In genomic region chr7:146830686-146831085, GRCh38 we compare ENCODE assay signal across 15 cellular contexts.
DNase-seq lines count a peak whose midpoint lies in the region; ATAC-seq and TF ChIP-seq lines count a peak whose summit lies in the region.
"Had no signal": no experiment of that assay in that cellular context is flagged by ENCODE, and none has a peak within 500 bp of the region (broad histone marks: within the 10 kb centered on the region; RNA-seq: fewer than 3 reads in every experiment).

No MANE protein-coding gene starts in this region.

- no peak overlapping the region for H3K9ac ChIP-seq in OCI-LY1 (ENCODE audit: low read length)
- H3K9ac ChIP-seq in SK-N-SH: no peak overlapping the region
- H3K9ac ChIP-seq: BLaER1 treated with 17β-estradiol and CSF1 and Interleukin-3, amounts not matched to agents 10 nM and 100 nM had no signal

- H3K4me1 ChIP-seq in OCI-LY1 (ENCODE audit: insufficient read depth, low read length, severe bottlenecking) (peaks cover 25% of the 10 kb centered on the region), SK-N-SH (ENCODE audit: control insufficient read depth in 1 of 2, insufficient read depth in 2 of 2, low read depth in 1 of 2, low read length in 1 of 2) (peaks cover 0 to 38% of the 10 kb centered on the region in 2 experiments; a peak in 2 of 4 replicates)
- H3K4me1 ChIP-seq: BLaER1 treated with 17β-estradiol and CSF1 and Interleukin-3, amounts not matched to agents 10 nM and 100 nM; Caco-2 had no signal

- H3K79me2 ChIP-seq in OCI-LY1 (ENCODE audit: insufficient read depth, low read length): no peaks in the 10 kb centered on the region
- no peaks in the 10 kb centered on the region for H3K79me2 ChIP-seq in SK-N-SH (ENCODE audit: insufficient read depth)

- intact Hi-C loops in lower leg skin (cut with DNase I; ENCODE audit: low total_unique reads): no loop called here

- no peak for TF ChIP-seq CTCF in OCI-LY1 (IDR thresholded peaks at IDR 0.05; ENCODE audit: low read length)
- no peak for TF ChIP-seq CTCF in SK-N-SH (IDR thresholded peaks at IDR 0.05)
- no peak for TF ChIP-seq CTCF in lower leg skin (IDR thresholded peaks at IDR 0.05)

- no peak overlapping the region for H3K4me3 ChIP-seq in OCI-LY1 (ENCODE audit: low read depth, low read length, poor library complexity, severe bottlenecking)
- no peak overlapping the region for H3K4me3 ChIP-seq in SK-N-SH (ENCODE audit: low read depth in 2 of 2, low read length in 1 of 2)
- no peak overlapping the region for H3K4me3 ChIP-seq in lower leg skin (ENCODE audit: low read depth, poor library complexity, severe bottlenecking)
- H3K4me3 ChIP-seq: BLaER1 treated with 17β-estradiol and CSF1 and Interleukin-3, amounts not matched to agents 10 nM and 100 nM had no signal

- WGBS in SK-N-SH (ENCODE audit: low lambda C conversion rate): 35% methylated on average over 3 of the region's 3 CpGs
- 76 to 80% methylated on average over 3 of the region's 3 CpGs for WGBS in lower leg skin, 2 donors

- TF ChIP-seq RAD21 in SK-N-SH (IDR thresholded peaks at IDR 0.05; ENCODE audit: low read length): no peak; the same call in none of the 2 replicates

- DNase-seq in SK-N-SH (peak; percentile 39), lower leg skin (ENCODE audit: low spot score in 2 of 2) (no peak)
- DNase-seq in stimulated activated CD4-positive, alpha-beta T cell treated with anti-CD3 and anti-CD28 coated beads, Interleukin-2, amount 100 ng/mL, for 48 hours: no peak
- DNase-seq: 8988T; ACHN; Caco-2; Calu3; CD4-positive, alpha-beta T cell; CD8-positive, alpha-beta T cell; DMS79 treated with DMSO at 0.1 percent for 48 hours; GF-D8 had no signal

- 0 out of 2 replicates have a peak, but pooled peaks cover 3% of the 10 kb centered on the region for H3F3A ChIP-seq in OCI-LY1 (ENCODE audit: insufficient read depth, low read length)
- H3F3A ChIP-seq in SK-N-SH (replicated peaks; ENCODE audit: insufficient read depth): no peaks in the 10 kb centered on the region

- H4K20me1 ChIP-seq in OCI-LY1 (ENCODE audit: insufficient read depth, low read length) (no peaks in the 10 kb centered on the region), SK-N-SH (ENCODE audit: insufficient read depth) (no peaks in the 10 kb centered on the region)
- H4K20me1 ChIP-seq: BLaER1 treated with 17β-estradiol and CSF1 and Interleukin-3, amounts not matched to agents 10 nM and 100 nM had no signal

- peaks cover 7% of the 10 kb centered on the region for H3K9me3 ChIP-seq in OCI-LY1 (ENCODE audit: low read length)
- no peaks in the 10 kb centered on the region for H3K9me3 ChIP-seq in SK-N-SH
- H3K9me3 ChIP-seq: BLaER1 treated with 17β-estradiol and CSF1 and Interleukin-3, amounts not matched to agents 10 nM and 100 nM; Caco-2 had no signal

- H3K27me3 ChIP-seq in OCI-LY1 (ENCODE audit: insufficient read depth, low read length) (no peaks in the 10 kb centered on the region), SK-N-SH (ENCODE audit: insufficient read depth) (no peaks in the 10 kb centered on the region)
- H3K27me3 ChIP-seq: BLaER1 treated with 17β-estradiol and CSF1 and Interleukin-3, amounts not matched to agents 10 nM and 100 nM had no signal

- CTCF ChIA-PET in SK-N-SH (lab: Yijun Ruan, JAX): interaction anchor here (0.6 to 1.7 kb wide), 3 partner anchors 49 to 137 kb away, joined by 3 to 4 read pairs (median 4); no protein-coding TSS in a partner anchor

- H2AFZ ChIP-seq in OCI-LY1 (ENCODE audit: low read length) (peak overlapping the region; percentile 21; the same call in 1 of the 2 replicates), SK-N-SH (ENCODE audit: low read depth) (no peak overlapping the region)

- no peak for ATAC-seq in GM18520 (IDR thresholded peaks at IDR 0.05; ENCODE audit: unreplicated experiment)
- ATAC-seq: CD8-positive, alpha-beta T cell had no signal

- H3K4me2 ChIP-seq in OCI-LY1 (ENCODE audit: low read length) (no peak overlapping the region), SK-N-SH (no peak overlapping the region)
- H3K4me2 ChIP-seq: BLaER1 treated with 17β-estradiol and CSF1 and Interleukin-3, amounts not matched to agents 10 nM and 100 nM had no signal

- TF ChIP-seq EP300 in SK-N-SH (IDR thresholded peaks at IDR 0.05; ENCODE audit: borderline replicate concordance in 1 of 2, low read depth in 1 of 2, low read length in 1 of 2): peak in 1 of 2 experiments; percentile 100; a peak in 2 of 4 replicates

- H3K27ac ChIP-seq in OCI-LY1 (ENCODE audit: low read depth, low read length, poor library complexity, severe bottlenecking) (no peak overlapping the region), SK-N-SH (ENCODE audit: low read depth in 2 of 2, low read length in 1 of 2) (peak overlapping the region in 1 of 2 experiments; percentile 78; a peak in 2 of 4 replicates)
- H3K27ac ChIP-seq: BLaER1 treated with 17β-estradiol and CSF1 and Interleukin-3, amounts not matched to agents 10 nM and 100 nM; C4-2B had no signal

- TF ChIP-seq POLR2A in lower leg skin (IDR thresholded peaks at IDR 0.05): no peak

- H3K36me3 ChIP-seq in OCI-LY1 (ENCODE audit: insufficient read depth, low read length) (no peaks in the 10 kb centered on the region), SK-N-SH (replicated peaks in 1 of 2; ENCODE audit: control insufficient read depth in 1 of 2, insufficient read depth in 2 of 2, low read length in 1 of 2) (no peaks in the 10 kb centered on the region)
- H3K36me3 ChIP-seq: BLaER1 treated with 17β-estradiol and CSF1 and Interleukin-3, amounts not matched to agents 10 nM and 100 nM had no signal

- POLR2A ChIA-PET in SK-N-SH (lab: Yijun Ruan, JAX): interaction anchor here (1.0 kb wide), 1 partner anchor 170 kb away, joined by 3 read pairs; no protein-coding TSS in a partner anchor

- no peaks in the 10 kb centered on the region for H3K9me2 ChIP-seq in OCI-LY1 (ENCODE audit: low read depth, low read length)
- H3K9me2 ChIP-seq in SK-N-SH: no peaks in the 10 kb centered on the region

TF ChIP-seq in SK-N-SH, 30 proteins besides CTCF, POLR2A, EP300 and RAD21 (continues in another document):
- no peak for TF ChIP-seq MEF2A (IDR thresholded peaks at IDR 0.05; ENCODE audit: borderline replicate concordance, low read depth)
- peak; percentile 88 for TF ChIP-seq GATA2 (CRISPR knock-in tag; IDR thresholded peaks at IDR 0.05)
- peak; percentile 70 for TF ChIP-seq TCF12 (IDR thresholded peaks at IDR 0.05)
- peak; percentile 58; the same call in 1 of the 2 replicates for TF ChIP-seq TEAD4 (IDR thresholded peaks at IDR 0.05; ENCODE audit: borderline replicate concordance, insufficient read depth)
- TF ChIP-seq MXI1 (IDR thresholded peaks at IDR 0.05; ENCODE audit: low read depth, low read length): peak; percentile 50; the same call in 1 of the 2 replicates
- no peak for TF ChIP-seq REST (IDR thresholded peaks at IDR 0.05; ENCODE audit: low read depth, low read length)
- TF ChIP-seq FOXJ3 (CRISPR knock-in tag; IDR thresholded peaks at IDR 0.05): peak; percentile 80
- TF ChIP-seq TAF1 (IDR thresholded peaks at IDR 0.05; ENCODE audit: borderline replicate concordance, low read depth, low read length): no peak
- TF ChIP-seq RFX5 (IDR thresholded peaks at IDR 0.05; ENCODE audit: low read length): no peak
- no peak for TF ChIP-seq ELF1 (IDR thresholded peaks at IDR 0.05)
- no peak for TF ChIP-seq FOXM1 (IDR thresholded peaks at IDR 0.05; ENCODE audit: low read depth)
- TF ChIP-seq JUND (IDR thresholded peaks at IDR 0.05): peak; percentile 25; the same call in 1 of the 2 replicates
- TF ChIP-seq GABPA (IDR thresholded peaks at IDR 0.05; ENCODE audit: low read depth): no peak
- TF ChIP-seq NRF1 (IDR thresholded peaks at IDR 0.05; ENCODE audit: low read depth, low read length): no peak
- no peak for TF ChIP-seq RXRA (IDR thresholded peaks at IDR 0.05; ENCODE audit: borderline replicate concordance, low read depth)
- TF ChIP-seq, protein P1, sequence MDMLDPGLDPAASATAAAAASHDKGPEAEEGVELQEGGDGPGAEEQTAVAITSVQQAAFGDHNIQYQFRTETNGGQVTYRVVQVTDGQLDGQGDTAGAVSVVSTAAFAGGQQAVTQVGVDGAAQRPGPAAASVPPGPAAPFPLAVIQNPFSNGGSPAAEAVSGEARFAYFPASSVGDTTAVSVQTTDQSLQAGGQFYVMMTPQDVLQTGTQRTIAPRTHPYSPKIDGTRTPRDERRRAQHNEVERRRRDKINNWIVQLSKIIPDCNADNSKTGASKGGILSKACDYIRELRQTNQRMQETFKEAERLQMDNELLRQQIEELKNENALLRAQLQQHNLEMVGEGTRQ (IDR thresholded peaks at IDR 0.05; ENCODE audit: borderline replicate concordance, low read depth, low read length): no peak
- no peak for TF ChIP-seq NFIC (IDR thresholded peaks at IDR 0.05; ENCODE audit: borderline replicate concordance)
- no peak for TF ChIP-seq EZH2phosphoT487 (IDR thresholded peaks at IDR 0.05; ENCODE audit: borderline replicate concordance, low read depth)
- no peak for TF ChIP-seq YY1 (IDR thresholded peaks at IDR 0.05; ENCODE audit: low read depth)
